9 cellular contexts compared by ENCODE assay signal in the genomic region with DNA sequence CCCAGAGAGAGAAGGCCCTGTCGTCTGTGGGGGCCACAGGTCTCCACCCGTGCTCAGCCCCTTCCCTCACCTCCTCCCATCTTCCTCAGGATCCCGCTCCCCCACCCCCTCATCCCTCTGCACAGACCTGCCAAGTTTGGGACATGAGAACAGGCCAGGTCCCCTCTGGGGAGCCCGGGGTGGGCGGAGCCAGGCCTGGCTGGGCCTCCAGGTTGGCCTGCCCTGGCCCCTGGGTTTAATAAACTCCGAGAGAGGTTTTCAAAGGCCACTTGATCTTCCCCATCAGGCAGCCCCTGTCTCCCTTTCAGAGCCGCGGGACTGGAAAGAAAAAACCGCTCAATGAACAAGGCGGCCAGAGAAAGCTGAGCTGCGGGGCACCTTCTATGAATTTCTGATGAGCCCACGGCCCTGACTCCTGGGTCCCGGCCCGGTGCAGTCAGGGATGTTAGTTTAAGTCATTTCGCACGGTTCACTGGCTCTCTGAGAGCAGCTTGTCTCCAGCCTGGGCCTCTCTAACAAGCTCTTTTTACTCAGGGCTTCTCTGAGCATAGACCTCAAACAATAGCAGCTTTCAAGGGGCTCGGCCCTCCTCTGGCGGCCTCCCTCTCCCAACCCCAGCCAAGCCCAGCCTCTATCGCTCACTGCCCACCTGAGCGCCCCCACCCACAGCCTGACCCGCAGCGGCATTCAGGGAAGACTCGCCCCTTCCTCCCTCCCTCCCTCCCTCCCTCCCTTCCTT.
DNase-seq lines count a peak whose midpoint lies in the region; ATAC-seq lines count a peak whose summit lies in the region.
"Had no signal": no experiment of that assay in that cellular context is flagged by ENCODE, and none has a peak within 500 bp of the region (broad histone marks: within the 10 kb centered on the region; RNA-seq: fewer than 3 reads in every experiment).

No MANE protein-coding gene starts in this region.

- peak; percentile 54 for DNase-seq in HuH-7 (ENCODE audit: low spot score)
- DNase-seq in SJCRH30, result peak; percentile 44 to 69
- peak; percentile 35 for DNase-seq in kidney glomerular epithelial cell (lab: John Stamatoyannopoulos, UW)
- no peak for DNase-seq in SKM-1 treated with dmso at 0.1 percent for 144 hours (lab: John Stamatoyannopoulos, UW; ENCODE audit: unreplicated experiment)
- DNase-seq: stimulated activated naive CD4-positive, alpha-beta T cell treated with Interleukin-2 at 50 U/mL for 16 hours had no signal

- H3K27me3 ChIP-seq in BLaER1 treated with 17β-estradiol and CSF1 and Interleukin-3, amounts not matched to agents 10 nM and 100 nM, result no peaks in the 10 kb centered on the region
- no peaks in the 10 kb centered on the region for H3K27me3 ChIP-seq in SJCRH30

- no peaks in the 10 kb centered on the region for H4K20me1 ChIP-seq in BLaER1 treated with 17β-estradiol and CSF1 and Interleukin-3, amounts not matched to agents 10 nM and 100 nM

- peaks cover 0 to 5% (median 0%) of the 10 kb centered on the region in 11 experiments; a peak in 3 of 22 replicates for H3K36me3 ChIP-seq in BLaER1 treated with 17β-estradiol and CSF1 and Interleukin-3, amounts not matched to agents 10 nM and 100 nM
- H3K36me3 ChIP-seq in SJCRH30, result no peaks in the 10 kb centered on the region

- H3K9ac ChIP-seq in BLaER1 treated with 17β-estradiol and CSF1 and Interleukin-3, amounts not matched to agents 10 nM and 100 nM, result peak overlapping the region in 8 of 11 experiments; percentile 25 to 66 (median 56); a peak in 13 of 22 replicates

- peak overlapping the region in 8 of 11 experiments; percentile 22 to 64 (median 52); a peak in 14 of 22 replicates for H3K27ac ChIP-seq in BLaER1 treated with 17β-estradiol and CSF1 and Interleukin-3, amounts not matched to agents 10 nM and 100 nM
- H3K27ac ChIP-seq in SJCRH30, result peak overlapping the region; percentile 79

- peak overlapping the region; percentile 45 to 88 (median 79) for H3K4me2 ChIP-seq in BLaER1 treated with 17β-estradiol and CSF1 and Interleukin-3, amounts not matched to agents 10 nM and 100 nM

- H3K4me1 ChIP-seq in BLaER1 treated with 17β-estradiol and CSF1 and Interleukin-3, amounts not matched to agents 10 nM and 100 nM, result peaks cover 36 to 63% (median 58%) of the 10 kb centered on the region in 10 experiments
- peaks cover 28% of the 10 kb centered on the region for H3K4me1 ChIP-seq in SJCRH30

- 0 out of 20 replicates have a peak overlapping the region, but pooled peaks of 2 of the 10 experiments have one; percentile 2 to 22 for H3K4me3 ChIP-seq in BLaER1 treated with 17β-estradiol and CSF1 and Interleukin-3, amounts not matched to agents 10 nM and 100 nM
- H3K4me3 ChIP-seq in SJCRH30, result peak overlapping the region; percentile 49

- ATAC-seq in HG03521 (IDR thresholded peaks at IDR 0.05; ENCODE audit: unreplicated experiment) (no peak), GM18907 (IDR thresholded peaks at IDR 0.05; ENCODE audit: unreplicated experiment) (no peak), GM19324 (IDR thresholded peaks at IDR 0.05; ENCODE audit: low FRiP score, unreplicated experiment) (no peak)

- H3K9me3 ChIP-seq in BLaER1 treated with 17β-estradiol and CSF1 and Interleukin-3, amounts not matched to agents 10 nM and 100 nM (replicated peaks in 1 of 11), result peaks cover 0 to 7% (median 2%) of the 10 kb centered on the region in 11 experiments; a peak in 15 of 22 replicates
- H3K9me3 ChIP-seq in SJCRH30 (replicated peaks), result no peaks in the 10 kb centered on the region
